ENCODE assay signal across 17 cellular contexts in the genomic region with DNA sequence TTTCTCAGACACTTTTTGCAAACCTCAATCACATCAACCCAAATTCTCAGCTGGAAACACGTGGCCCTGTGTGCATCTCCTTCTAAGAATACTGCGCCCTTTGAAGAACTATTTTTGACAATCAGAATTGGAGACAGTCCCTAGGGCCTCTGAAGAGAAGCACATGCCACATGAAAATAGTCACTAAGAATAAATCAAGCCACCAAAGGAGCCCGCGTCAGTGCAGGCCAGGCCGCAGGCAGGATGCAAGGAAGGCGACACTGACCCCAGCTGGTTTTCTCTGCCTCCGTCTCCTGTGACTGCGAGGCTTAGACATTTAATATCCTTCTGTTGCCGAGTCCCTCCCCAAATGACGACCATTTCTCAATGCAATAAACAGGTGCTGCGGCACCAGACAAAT.
A peak's percentile ranks its signal among the peaks of the same experiment; 100 is the strongest.
DNase-seq lines count a peak whose midpoint lies in the region; ATAC-seq, FAIRE-seq and TF ChIP-seq lines count a peak whose summit lies in the region.
"Had no signal": no experiment of that assay in that cellular context is flagged by ENCODE, and none has a peak within 500 bp of the region (broad histone marks: within the 10 kb centered on the region; RNA-seq: fewer than 3 reads in every experiment).

No MANE protein-coding gene starts in this region.

- no peak for FAIRE-seq in urothelium cell line (lab: Jason Lieb, UNC)
- FAIRE-seq: GM12878, K562 had no signal

- no peaks in the 10 kb centered on the region for H3K79me2 ChIP-seq in GM23338 (replicated peaks; ENCODE audit: insufficient read depth)

- ATAC-seq in GM23338, result peak; percentile 75
- no peak for ATAC-seq in GM18909 (IDR thresholded peaks at IDR 0.05; ENCODE audit: poor library complexity, unreplicated experiment)
- ATAC-seq: foreskin keratinocyte; GM12878; K562; left lung; stimulated activated effector memory CD8-positive, alpha-beta T cell treated with anti-CD3 and anti-CD28 coated beads, Interleukin-12 subunit alpha, Interleukin-12 subunit beta, amount 100 ng/mL, for 72 hours had no signal

- peak; percentile 7 to 54; a peak in 2 of 4 replicates for TF ChIP-seq CTCF in GM23338 (conservative IDR thresholded peaks at IDR 0.05; ENCODE audit: low read depth in 2 of 2)
- TF ChIP-seq CTCF in osteocyte (IDR thresholded peaks at IDR 0.05), result no peak

- no peak overlapping the region for H3K27ac ChIP-seq in GM23338 (ENCODE audit: low read depth)
- H3K27ac ChIP-seq: foreskin keratinocyte, left lung had no signal

- no peaks in the 10 kb centered on the region for H3K27me3 ChIP-seq in GM23338 (ENCODE audit: insufficient read depth)
- H3K27me3 ChIP-seq: foreskin keratinocyte, left lung had no signal

- H3K4me3 Mint-ChIP-seq in GM23338 (no peak overlapping the region), osteocyte (ENCODE audit: unreplicated experiment) (no peak overlapping the region)
- H3K4me3 Mint-ChIP-seq: stimulated activated effector memory CD8-positive, alpha-beta T cell treated with anti-CD3 and anti-CD28 coated beads, Interleukin-12 subunit alpha, Interleukin-12 subunit beta, amount 100 ng/mL, for 72 hours had no signal

- peaks cover 5% of the 10 kb centered on the region; the same call in 1 of the 2 replicates for H3K4me1 ChIP-seq in GM23338 (ENCODE audit: insufficient read depth)
- H3K4me1 ChIP-seq: foreskin keratinocyte, left lung had no signal

- H2AFZ ChIP-seq in GM23338, result peak overlapping the region; percentile 73

- H3K9me3 Mint-ChIP-seq in GM23338, result no peaks in the 10 kb centered on the region
- no peaks in the 10 kb centered on the region for H3K9me3 Mint-ChIP-seq in osteocyte (ENCODE audit: unreplicated experiment)

- no peaks in the 10 kb centered on the region for H3K27me3 Mint-ChIP-seq in GM23338 (ENCODE audit: insufficient read depth, low read depth, poor library complexity)
- peaks cover 3% of the 10 kb centered on the region for H3K27me3 Mint-ChIP-seq in osteocyte (ENCODE audit: unreplicated experiment)

- H3K4me1 Mint-ChIP-seq in GM23338 (peaks cover 10% of the 10 kb centered on the region; the same call in 2 of the 3 replicates), osteocyte (ENCODE audit: unreplicated experiment) (peaks cover 4% of the 10 kb centered on the region)

- H3K4me3 ChIP-seq in GM23338, result no peak overlapping the region
- H3K4me3 ChIP-seq: GM12878, K562, left lung had no signal

- no peak overlapping the region for H3K4me2 ChIP-seq in GM23338

- no peaks in the 10 kb centered on the region for H3F3A ChIP-seq in GM23338 (replicated peaks; ENCODE audit: low read depth)

- H3K27ac Mint-ChIP-seq in GM23338 (no peak overlapping the region), osteocyte (ENCODE audit: unreplicated experiment) (no peak overlapping the region)
- H3K27ac Mint-ChIP-seq: stimulated activated effector memory CD8-positive, alpha-beta T cell treated with anti-CD3 and anti-CD28 coated beads, Interleukin-12 subunit alpha, Interleukin-12 subunit beta, amount 100 ng/mL, for 72 hours had no signal

- H4K20me1 ChIP-seq in GM23338 (replicated peaks; ENCODE audit: insufficient read depth), result no peaks in the 10 kb centered on the region

- DNase-seq in GM23338 (ENCODE audit: low spot score) (peak; percentile 47), NCI-H524 (lab: John Stamatoyannopoulos, UW) (peak; percentile 8 to 61), fibroblast of peridontal ligament (ENCODE audit: extremely low read depth) (peak; percentile 15), osteocyte (ENCODE audit: extremely low spot score, unreplicated experiment) (peak; percentile 66), urothelium cell line (ENCODE audit: low spot score) (no peak), NCI-H748 (lab: John Stamatoyannopoulos, UW; ENCODE audit: unreplicated experiment) (no peak)
- DNase-seq in stimulated activated CD4-positive, alpha-beta T cell treated with anti-CD3 and anti-CD28 coated beads, Interleukin-12 subunit alpha, Interleukin-12 subunit beta, amount 100 ng/mL, for 4 hours, result no peak
- DNase-seq: C1 segment of cervical spinal cord, foreskin keratinocyte, GF-D8, left lung, NCI-H2029 treated with DMSO at 0.1 percent for 48 hours, NCI-H526 treated with DMSO at 0.1 percent for 48 hours had no signal

- peaks cover 14% of the 10 kb centered on the region; the same call in 1 of the 2 replicates for H3K9me2 ChIP-seq in GM23338 (ENCODE audit: insufficient read depth)

- no peaks in the 10 kb centered on the region for H3K36me3 ChIP-seq in GM23338 (ENCODE audit: insufficient read depth)
- H3K36me3 ChIP-seq: left lung had no signal

- H3K36me3 Mint-ChIP-seq in GM23338 (ENCODE audit: low read depth), result no peaks in the 10 kb centered on the region
- H3K36me3 Mint-ChIP-seq in osteocyte (ENCODE audit: unreplicated experiment), result no peaks in the 10 kb centered on the region
- H3K36me3 Mint-ChIP-seq: stimulated activated effector memory CD8-positive, alpha-beta T cell treated with anti-CD3 and anti-CD28 coated beads, Interleukin-12 subunit alpha, Interleukin-12 subunit beta, amount 100 ng/mL, for 72 hours had no signal

TF ChIP-seq in GM23338, 12 proteins besides CTCF, POLR2A, EP300 and RAD21 (continues in another document):
- no peak for TF ChIP-seq CREB1 (CRISPR knock-in tag; IDR thresholded peaks at IDR 0.05; ENCODE audit: low read depth)
- TF ChIP-seq ZNF331 (CRISPR knock-in tag; IDR thresholded peaks at IDR 0.05; ENCODE audit: low read depth), result no peak
- TF ChIP-seq ZNF114 (CRISPR knock-in tag; IDR thresholded peaks at IDR 0.05), result no peak
- no peak for TF ChIP-seq NANOG (IDR thresholded peaks at IDR 0.05; ENCODE audit: borderline replicate concordance)
- TF ChIP-seq, protein P1, sequence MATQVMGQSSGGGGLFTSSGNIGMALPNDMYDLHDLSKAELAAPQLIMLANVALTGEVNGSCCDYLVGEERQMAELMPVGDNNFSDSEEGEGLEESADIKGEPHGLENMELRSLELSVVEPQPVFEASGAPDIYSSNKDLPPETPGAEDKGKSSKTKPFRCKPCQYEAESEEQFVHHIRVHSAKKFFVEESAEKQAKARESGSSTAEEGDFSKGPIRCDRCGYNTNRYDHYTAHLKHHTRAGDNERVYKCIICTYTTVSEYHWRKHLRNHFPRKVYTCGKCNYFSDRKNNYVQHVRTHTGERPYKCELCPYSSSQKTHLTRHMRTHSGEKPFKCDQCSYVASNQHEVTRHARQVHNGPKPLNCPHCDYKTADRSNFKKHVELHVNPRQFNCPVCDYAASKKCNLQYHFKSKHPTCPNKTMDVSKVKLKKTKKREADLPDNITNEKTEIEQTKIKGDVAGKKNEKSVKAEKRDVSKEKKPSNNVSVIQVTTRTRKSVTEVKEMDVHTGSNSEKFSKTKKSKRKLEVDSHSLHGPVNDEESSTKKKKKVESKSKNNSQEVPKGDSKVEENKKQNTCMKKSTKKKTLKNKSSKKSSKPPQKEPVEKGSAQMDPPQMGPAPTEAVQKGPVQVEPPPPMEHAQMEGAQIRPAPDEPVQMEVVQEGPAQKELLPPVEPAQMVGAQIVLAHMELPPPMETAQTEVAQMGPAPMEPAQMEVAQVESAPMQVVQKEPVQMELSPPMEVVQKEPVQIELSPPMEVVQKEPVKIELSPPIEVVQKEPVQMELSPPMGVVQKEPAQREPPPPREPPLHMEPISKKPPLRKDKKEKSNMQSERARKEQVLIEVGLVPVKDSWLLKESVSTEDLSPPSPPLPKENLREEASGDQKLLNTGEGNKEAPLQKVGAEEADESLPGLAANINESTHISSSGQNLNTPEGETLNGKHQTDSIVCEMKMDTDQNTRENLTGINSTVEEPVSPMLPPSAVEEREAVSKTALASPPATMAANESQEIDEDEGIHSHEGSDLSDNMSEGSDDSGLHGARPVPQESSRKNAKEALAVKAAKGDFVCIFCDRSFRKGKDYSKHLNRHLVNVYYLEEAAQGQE (IDR thresholded peaks at IDR 0.05; ENCODE audit: unreplicated experiment), result no peak
- TF ChIP-seq STAT1 (IDR thresholded peaks at IDR 0.05; ENCODE audit: unreplicated experiment), result no peak

Comparison
In these comparisons a context has a peak if more than half of its experiments do, and no peak if none do; other contexts are left out.
1. DNase-seq: peak in GM23338 (single experiment), NCI-H524 (2 of 2), fibroblast of peridontal ligament (single experiment) and osteocyte (single experiment); none in stimulated activated CD4-positive, alpha-beta T cell treated with anti-CD3 and anti-CD28 coated beads, Interleukin-12 subunit alpha, Interleukin-12 subunit beta, amount 100 ng/mL, for 4 hours (single experiment), urothelium cell line (single experiment) and NCI-H748 (single experiment).